In the genomic region with DNA sequence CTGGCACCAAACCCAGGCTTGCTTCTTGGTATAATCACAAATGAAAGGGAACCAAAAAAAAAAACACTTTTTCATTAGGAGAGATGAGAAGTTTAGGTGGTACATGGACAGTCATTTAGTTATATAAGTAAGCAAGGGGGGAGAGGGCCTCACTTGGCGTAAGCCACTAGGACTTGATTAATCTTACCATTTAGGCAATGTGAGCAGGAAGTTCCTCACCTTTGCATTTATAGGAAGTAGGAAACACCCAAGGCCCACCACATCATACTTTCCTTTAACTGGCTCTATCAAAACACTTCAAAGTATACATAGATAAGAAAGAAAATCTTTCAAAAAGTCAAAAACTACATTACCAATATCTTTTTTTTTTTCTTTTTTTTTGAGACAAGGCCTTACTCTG, we compare ENCODE assay signal across 20 cellular contexts. TPM values are rescaled to one million over a fixed set of nuclear protein-coding genes. Genes with fewer than 3 reads are reported as not detected.
DNase-seq lines count a peak whose midpoint lies in the region; ATAC-seq, FAIRE-seq and TF ChIP-seq lines count a peak whose summit lies in the region.
"Had no signal": no experiment of that assay in that cellular context is flagged by ENCODE, and none has a peak within 500 bp of the region (broad histone marks: within the 10 kb centered on the region; RNA-seq: fewer than 3 reads in every experiment).

No MANE protein-coding gene starts in this region.

- H4K20me1 ChIP-seq in OCI-LY7 (ENCODE audit: insufficient read depth, low read length), result no peaks in the 10 kb centered on the region
- no peaks in the 10 kb centered on the region for H4K20me1 ChIP-seq in neural progenitor cell (ENCODE audit: low read depth)

- H3K9ac ChIP-seq in kidney (ENCODE audit: low read length in 2 of 2) (no peak overlapping the region), neural progenitor cell (no peak overlapping the region)
- H3K9ac ChIP-seq: KMS-11 had no signal

- H2AFZ ChIP-seq in OCI-LY7 (ENCODE audit: low read length) (peak overlapping the region; percentile 87), neural progenitor cell (replicated peaks) (no peak overlapping the region)

- H3K27me3 Mint-ChIP-seq in CD4-positive, alpha-beta T cell, result no peaks in the 10 kb centered on the region
- H3K27me3 Mint-ChIP-seq in activated T-cell treated with anti-CD3 and anti-CD28 coated beads, Interleukin-2, amount 50 U/mL, for 72 hours (ENCODE audit: low read depth), result no peaks in the 10 kb centered on the region
- H3K27me3 Mint-ChIP-seq in naive thymus-derived CD4-positive, alpha-beta T cell, result peaks cover 0 to 2% (median 0%) of the 10 kb centered on the region in 5 donors
- H3K27me3 Mint-ChIP-seq in WTC11 (ENCODE audit: low read depth) (no peaks in the 10 kb centered on the region; the same call in none of the 2 replicates), neural progenitor cell (ENCODE audit: insufficient read depth, low read depth) (peaks cover 2% of the 10 kb centered on the region)
- H3K27me3 Mint-ChIP-seq: naive B cell had no signal

- peaks cover 79% of the 10 kb centered on the region for H3K4me1 Mint-ChIP-seq in CD4-positive, alpha-beta T cell (ENCODE audit: low read depth)
- H3K4me1 Mint-ChIP-seq in activated T-cell treated with anti-CD3 and anti-CD28 coated beads, Interleukin-2, amount 50 U/mL, for 72 hours (ENCODE audit: low read depth), result peaks cover 78% of the 10 kb centered on the region
- H3K4me1 Mint-ChIP-seq in naive thymus-derived CD4-positive, alpha-beta T cell, result peaks cover 63 to 82% (median 73%) of the 10 kb centered on the region in 7 donors
- H3K4me1 Mint-ChIP-seq in WTC11, result no peaks in the 10 kb centered on the region
- no peaks in the 10 kb centered on the region for H3K4me1 Mint-ChIP-seq in neural progenitor cell

- no peaks in the 10 kb centered on the region for H3F3A ChIP-seq in neural progenitor cell (ENCODE audit: low read depth)

- no peaks in the 10 kb centered on the region for H3K27me3 ChIP-seq in CD4-positive, alpha-beta T cell (ENCODE audit: control insufficient read depth, insufficient read depth, low read length)
- H3K27me3 ChIP-seq in naive thymus-derived CD4-positive, alpha-beta T cell (ENCODE audit: control insufficient read depth in 2 of 2, insufficient read depth in 2 of 2, low read length in 2 of 2), result no peaks in the 10 kb centered on the region
- no peaks in the 10 kb centered on the region for H3K27me3 ChIP-seq in neural progenitor cell
- H3K27me3 ChIP-seq: uterus had no signal

- no peaks in the 10 kb centered on the region for H3K9me3 Mint-ChIP-seq in CD4-positive, alpha-beta T cell
- H3K9me3 Mint-ChIP-seq in activated T-cell treated with anti-CD3 and anti-CD28 coated beads, Interleukin-2, amount 50 U/mL, for 72 hours, result peaks cover 3 to 6% of the 10 kb centered on the region in 2 donors
- peaks cover 0 to 13% (median 0%) of the 10 kb centered on the region in 11 donors for H3K9me3 Mint-ChIP-seq in naive thymus-derived CD4-positive, alpha-beta T cell
- peaks cover 5% of the 10 kb centered on the region; the same call in 1 of the 2 replicates for H3K9me3 Mint-ChIP-seq in WTC11
- no peaks in the 10 kb centered on the region for H3K9me3 Mint-ChIP-seq in neural progenitor cell

- H3K79me2 ChIP-seq in OCI-LY7 (ENCODE audit: insufficient read depth, low read depth, low read length), result no peaks in the 10 kb centered on the region
- H3K79me2 ChIP-seq in neural progenitor cell (ENCODE audit: low read depth), result no peaks in the 10 kb centered on the region

- peak; percentile 63 for ATAC-seq in CD4-positive, alpha-beta T cell (ENCODE audit: poor library complexity)
- peak; percentile 18 to 39 for ATAC-seq in activated T-cell treated with anti-CD3 and anti-CD28 coated beads, Interleukin-2, amount 50 U/mL, for 72 hours (replicated peaks in 1 of 2)
- ATAC-seq in naive thymus-derived CD4-positive, alpha-beta T cell, result peak; percentile 74
- ATAC-seq in WTC11, result no peak
- no peak for ATAC-seq in HG03469 (IDR thresholded peaks at IDR 0.05; ENCODE audit: unreplicated experiment)
- ATAC-seq: left ventricle myocardium superior, PC-3 had no signal

- H3K36me3 Mint-ChIP-seq in CD4-positive, alpha-beta T cell (ENCODE audit: low read depth), result no peaks in the 10 kb centered on the region
- H3K36me3 Mint-ChIP-seq in activated T-cell treated with anti-CD3 and anti-CD28 coated beads, Interleukin-2, amount 50 U/mL, for 72 hours (ENCODE audit: insufficient read depth in 2 of 2), result peaks cover 4 to 12% of the 10 kb centered on the region in 2 donors
- H3K36me3 Mint-ChIP-seq in naive thymus-derived CD4-positive, alpha-beta T cell, result peaks cover 0 to 43% (median 4%) of the 10 kb centered on the region in 5 donors
- H3K36me3 Mint-ChIP-seq in WTC11, result no peaks in the 10 kb centered on the region
- H3K36me3 Mint-ChIP-seq in neural progenitor cell, result no peaks in the 10 kb centered on the region

- H3K4me3 Mint-ChIP-seq in CD4-positive, alpha-beta T cell, result peak overlapping the region; percentile 34
- H3K4me3 Mint-ChIP-seq in activated T-cell treated with anti-CD3 and anti-CD28 coated beads, Interleukin-2, amount 50 U/mL, for 72 hours, result peak overlapping the region; percentile 52 to 76
- H3K4me3 Mint-ChIP-seq in naive thymus-derived CD4-positive, alpha-beta T cell, result peak overlapping the region; percentile 48 to 84 (median 62)
- H3K4me3 Mint-ChIP-seq in WTC11 (no peak overlapping the region), neural progenitor cell (no peak overlapping the region)

- CTCF ChIA-PET in CD4-positive, alpha-beta T cell (lab: Charles Lee), result interaction anchor here (0.7 to 1.0 kb wide), 2 partner anchors 72 to 106 kb away, joined by 3 read pairs; no protein-coding TSS in a partner anchor
- CTCF ChIA-PET in OCI-LY7 (lab: Charles Lee; ENCODE audit: unreplicated experiment) (no interaction called here), WTC11 (lab: Charles Lee) (interaction anchor here (0.6 kb wide), 2 partner anchors 106 to 337 kb away, joined by 3 to 5 read pairs; no protein-coding TSS in a partner anchor)
- CTCF ChIA-PET in naive thymus-derived CD4-positive, alpha-beta T cell (lab: Charles Lee), result interaction anchor here (1.0 kb wide), 1 partner anchor 11 kb away, joined by 3 read pairs; no protein-coding TSS in a partner anchor

- H3K4me3 ChIP-seq in OCI-LY7 (ENCODE audit: low read depth, low read length, poor library complexity, severe bottlenecking) (no peak overlapping the region), kidney (ENCODE audit: low read length in 2 of 2) (no peak overlapping the region), neural progenitor cell (no peak overlapping the region)
- H3K4me3 ChIP-seq in naive thymus-derived CD4-positive, alpha-beta T cell (ENCODE audit: low read length), result no peak overlapping the region
- H3K4me3 ChIP-seq: SK-N-MC, uterus had no signal

- intact Hi-C loops in CD4-positive, alpha-beta T cell (cut with DNase I, micrococcal nuclease), result loop anchor here in 1 of 2 experiments (10.0 kb wide), 1 partner anchor 178 kb away; a partner anchor contains a TSS
- intact Hi-C loops in OCI-LY7 (cut with micrococcal nuclease; ENCODE audit: unreplicated experiment), result loop anchor here (10.0 kb wide), 1 partner anchor 218 kb away; no protein-coding TSS in a partner anchor
- intact Hi-C loops in naive thymus-derived CD4-positive, alpha-beta T cell (cut with micrococcal nuclease), result loop anchor here (1.0 to 10.0 kb wide), 2 partner anchors 11 to 1112 kb away; a partner anchor contains a TSS
- intact Hi-C loops in kidney (cut with DNase I), result no loop called here

- TF ChIP-seq CTCF in CD4-positive, alpha-beta T cell (IDR thresholded peaks at IDR 0.05), result no peak
- TF ChIP-seq CTCF in OCI-LY7 (conservative IDR thresholded peaks at IDR 0.05; ENCODE audit: low read length) (no peak), WTC11 (IDR thresholded peaks at IDR 0.05) (no peak), kidney (IDR thresholded peaks at IDR 0.05; ENCODE audit: borderline replicate concordance, extremely low read depth, insufficient read depth) (no peak), neural progenitor cell (IDR thresholded peaks at IDR 0.05) (no peak)

- H3K36me3 ChIP-seq in OCI-LY7 (ENCODE audit: insufficient read depth, low read length) (no peaks in the 10 kb centered on the region), kidney (ENCODE audit: control insufficient read depth in 1 of 2, insufficient read depth in 2 of 2, low read length in 2 of 2) (no peaks in the 10 kb centered on the region), neural progenitor cell (no peaks in the 10 kb centered on the region)
- H3K36me3 ChIP-seq in naive thymus-derived CD4-positive, alpha-beta T cell (ENCODE audit: control insufficient read depth in 2 of 3, insufficient read depth in 3 of 3, low read length in 3 of 3), result no peaks in the 10 kb centered on the region
- H3K36me3 ChIP-seq: uterus had no signal

- no peaks in the 10 kb centered on the region for H3K9me2 ChIP-seq in OCI-LY7 (ENCODE audit: insufficient read depth, low read length)

- no peak for FAIRE-seq in kidney (lab: Jason Lieb, UNC)
- FAIRE-seq: bronchial epithelial cell had no signal

- H3K27ac ChIP-seq in CD4-positive, alpha-beta T cell (ENCODE audit: low read depth, low read length), result peak overlapping the region; percentile 48
- H3K27ac ChIP-seq in OCI-LY7 (ENCODE audit: low read depth, low read length, poor library complexity, severe bottlenecking) (no peak overlapping the region), kidney (ENCODE audit: low read depth in 2 of 2, low read length in 2 of 2) (no peak overlapping the region), neural progenitor cell (no peak overlapping the region)
- peak overlapping the region; percentile 64 for H3K27ac ChIP-seq in naive thymus-derived CD4-positive, alpha-beta T cell (ENCODE audit: low read depth, low read length)
- H3K27ac ChIP-seq: KMS-11, SK-N-MC, VCaP had no signal

- BruUV-seq in OCI-LY7 (replicated peaks; lab: Mats Ljungman, UMichigan), result no TSS peak

- H3K9me3 ChIP-seq in CD4-positive, alpha-beta T cell (ENCODE audit: control insufficient read depth, low read length), result no peaks in the 10 kb centered on the region
- H3K9me3 ChIP-seq in OCI-LY7 (ENCODE audit: low read length) (no peaks in the 10 kb centered on the region; the same call in 1 of the 2 replicates), kidney (ENCODE audit: control insufficient read depth in 1 of 2, low read length in 2 of 2) (no peaks in the 10 kb centered on the region), neural progenitor cell (ENCODE audit: low read depth) (no peaks in the 10 kb centered on the region)
- no peaks in the 10 kb centered on the region for H3K9me3 ChIP-seq in naive thymus-derived CD4-positive, alpha-beta T cell (ENCODE audit: control insufficient read depth in 2 of 3, low read length in 3 of 3)
- H3K9me3 ChIP-seq: uterus had no signal

- H3K4me1 ChIP-seq in OCI-LY7 (ENCODE audit: insufficient read depth, low read length, poor library complexity, severe bottlenecking), result peaks cover 25% of the 10 kb centered on the region
- peaks cover 71 to 72% of the 10 kb centered on the region in 2 donors for H3K4me1 ChIP-seq in naive thymus-derived CD4-positive, alpha-beta T cell (ENCODE audit: control insufficient read depth in 2 of 2, insufficient read depth in 2 of 2, low read length in 2 of 2)
- no peaks in the 10 kb centered on the region for H3K4me1 ChIP-seq in kidney (ENCODE audit: control insufficient read depth in 1 of 2, insufficient read depth in 1 of 2, low read depth in 1 of 2, low read length in 2 of 2)
- H3K4me1 ChIP-seq in neural progenitor cell, result no peaks in the 10 kb centered on the region
- H3K4me1 ChIP-seq: uterus had no signal

- H3K4me2 ChIP-seq in OCI-LY7 (ENCODE audit: low read length) (no peak overlapping the region), neural progenitor cell (no peak overlapping the region)
- H3K4me2 ChIP-seq: KMS-11 had no signal

- peak overlapping the region; percentile 68 for H3K27ac Mint-ChIP-seq in CD4-positive, alpha-beta T cell
- peak overlapping the region; percentile 94 for H3K27ac Mint-ChIP-seq in activated T-cell treated with anti-CD3 and anti-CD28 coated beads, Interleukin-2, amount 50 U/mL, for 72 hours
- peak overlapping the region; percentile 60 to 94 (median 85) for H3K27ac Mint-ChIP-seq in naive thymus-derived CD4-positive, alpha-beta T cell
- H3K27ac Mint-ChIP-seq in WTC11 (no peak overlapping the region), neural progenitor cell (no peak overlapping the region)

- POLR2A ChIA-PET in CD4-positive, alpha-beta T cell (lab: Charles Lee), result interaction anchor here (1.2 to 2.6 kb wide), 3 partner anchors 11 to 47 kb away, joined by 4 to 17 read pairs (median 4); no protein-coding TSS in a partner anchor
- POLR2A ChIA-PET in OCI-LY7 (lab: Charles Lee) (interaction anchor here (0.6 to 1.4 kb wide), 8 partner anchors 29 to 1479 kb away, joined by 3 to 6 read pairs (median 4); a partner anchor contains a TSS), WTC11 (lab: Charles Lee) (no interaction called here)
- POLR2A ChIA-PET in naive thymus-derived CD4-positive, alpha-beta T cell (lab: Charles Lee), result interaction anchor here (2.4 to 4.7 kb wide), 3 partner anchors 11 to 51 kb away, joined by 5 to 25 read pairs (median 17); a partner anchor contains a TSS

- DNase-seq in CD4-positive, alpha-beta T cell, result peak in 2 of 10 experiments; percentile 16 to 27
- peak; percentile 11 for DNase-seq in OCI-LY7 (ENCODE audit: low spot score)
- peak; percentile 29 to 35 for DNase-seq in activated T-cell treated with anti-CD3 and anti-CD28 coated beads, Interleukin-2, amount 50 U/mL, for 72 hours
- peak in 7 of 9 donors; percentile 57 to 83 (median 73) for DNase-seq in naive thymus-derived CD4-positive, alpha-beta T cell
- DNase-seq in WTC11 (ENCODE audit: low spot score), result no peak
- DNase-seq in kidney, result no peak
- DNase-seq in neural progenitor cell (ENCODE audit: low spot score), result no peak
- DNase-seq: AML-193, DMS53, left ventricle myocardium superior, naive B cell, NCI-H1436, NCI-H510A, PC-3, uterus had no signal

RNA-seq across cellular contexts. Expression of a gene that starts 6.7 kb away (rescaled TPM):
- 10 to 100 TPM; 28.0 to 29.8 TPM for total RNA-seq in CD4-positive, alpha-beta T cell
- total RNA-seq in OCI-LY7 (2014; rRNA removed; shearing (Covaris generic)), result 9.0 and 9.6 TPM in 2 replicates
- total RNA-seq in OCI-LY7 (2022) (12.7 and 14.3 TPM in 2 replicates), WTC11 (2021) (3.7 to 5.3 TPM (median 5.2 TPM) in 3 replicates), kidney (9.4 TPM), neural progenitor cell (ENCODE audit: low replicate concordance) (6.1 and 8.3 TPM in 2 replicates)
- total RNA-seq in activated T-cell treated with anti-CD3 and anti-CD28 coated beads, Interleukin-2, amount 50 U/mL, for 72 hours, result 10 to 100 TPM; 18.5 to 30.3 TPM
- total RNA-seq in naive thymus-derived CD4-positive, alpha-beta T cell, result 10 to 100 TPM; 31.9 to 43.5 (median 34.3) TPM
- 10 to 100 TPM; 17.7 to 26.8 TPM for polyA plus RNA-seq in naive thymus-derived CD4-positive, alpha-beta T cell
- polyA plus RNA-seq in kidney (ENCODE audit: insufficient read depth, low read depth, low replicate concordance), result 0.95 TPM

RNA-seq across cellular contexts. Expression of a gene that starts 46.7 kb away (rescaled TPM):
- 10 to 100 TPM; 33.0 to 34.9 TPM for total RNA-seq in CD4-positive, alpha-beta T cell
- 30.2 and 37.6 TPM in 2 replicates for total RNA-seq in OCI-LY7 (2014; rRNA removed; shearing (Covaris generic))
- total RNA-seq in OCI-LY7 (2022), result 56.8 and 60.2 TPM in 2 replicates
- total RNA-seq in activated T-cell treated with anti-CD3 and anti-CD28 coated beads, Interleukin-2, amount 50 U/mL, for 72 hours, result 10 to 100 TPM; 70.5 to 90.5 TPM
- 100 to 1,000 TPM in 2 of 5 experiments, 10 to 100 TPM in 3; 63.7 to 108 (median 95.9) TPM for total RNA-seq in naive thymus-derived CD4-positive, alpha-beta T cell
- polyA plus RNA-seq in naive thymus-derived CD4-positive, alpha-beta T cell, result 10 to 100 TPM; 31.1 to 41.7 TPM
- 35.4 to 38.7 TPM (median 36.9 TPM) in 3 replicates for total RNA-seq in WTC11 (2021)
- total RNA-seq in kidney, result 79.7 TPM
- 83.4 TPM for polyA plus RNA-seq in kidney (ENCODE audit: insufficient read depth, low read depth, low replicate concordance)
- total RNA-seq in neural progenitor cell (ENCODE audit: low replicate concordance), result 17.0 and 47.2 TPM in 2 replicates

Comparison
In these comparisons a context has a peak if more than half of its experiments do, and no peak if none do; other contexts are left out.
1. ATAC-seq: peak in CD4-positive, alpha-beta T cell (single experiment), activated T-cell treated with anti-CD3 and anti-CD28 coated beads, Interleukin-2, amount 50 U/mL, for 72 hours (2 of 2) and naive thymus-derived CD4-positive, alpha-beta T cell (single experiment); none in WTC11 (single experiment) and HG03469 (single experiment).
2. DNase-seq: peak in OCI-LY7 (single experiment), activated T-cell treated with anti-CD3 and anti-CD28 coated beads, Interleukin-2, amount 50 U/mL, for 72 hours (2 of 2) and naive thymus-derived CD4-positive, alpha-beta T cell (7 of 9); none in WTC11 (single experiment), kidney (single experiment) and neural progenitor cell (single experiment).
3. H3K27ac ChIP-seq: peak in CD4-positive, alpha-beta T cell (single experiment) and naive thymus-derived CD4-positive, alpha-beta T cell (single experiment); none in OCI-LY7 (single experiment), kidney (0 of 2) and neural progenitor cell (single experiment).
4. H3K27ac Mint-ChIP-seq: peak in CD4-positive, alpha-beta T cell (single experiment), activated T-cell treated with anti-CD3 and anti-CD28 coated beads, Interleukin-2, amount 50 U/mL, for 72 hours (single experiment) and naive thymus-derived CD4-positive, alpha-beta T cell (9 of 9); none in WTC11 (single experiment) and neural progenitor cell (single experiment).
5. H3K4me3 Mint-ChIP-seq: peak in CD4-positive, alpha-beta T cell (single experiment), activated T-cell treated with anti-CD3 and anti-CD28 coated beads, Interleukin-2, amount 50 U/mL, for 72 hours (2 of 2) and naive thymus-derived CD4-positive, alpha-beta T cell (10 of 10); none in WTC11 (single experiment) and neural progenitor cell (single experiment).